Comparison of ENCODE assay signal across 8 cellular contexts in the genomic region with DNA sequence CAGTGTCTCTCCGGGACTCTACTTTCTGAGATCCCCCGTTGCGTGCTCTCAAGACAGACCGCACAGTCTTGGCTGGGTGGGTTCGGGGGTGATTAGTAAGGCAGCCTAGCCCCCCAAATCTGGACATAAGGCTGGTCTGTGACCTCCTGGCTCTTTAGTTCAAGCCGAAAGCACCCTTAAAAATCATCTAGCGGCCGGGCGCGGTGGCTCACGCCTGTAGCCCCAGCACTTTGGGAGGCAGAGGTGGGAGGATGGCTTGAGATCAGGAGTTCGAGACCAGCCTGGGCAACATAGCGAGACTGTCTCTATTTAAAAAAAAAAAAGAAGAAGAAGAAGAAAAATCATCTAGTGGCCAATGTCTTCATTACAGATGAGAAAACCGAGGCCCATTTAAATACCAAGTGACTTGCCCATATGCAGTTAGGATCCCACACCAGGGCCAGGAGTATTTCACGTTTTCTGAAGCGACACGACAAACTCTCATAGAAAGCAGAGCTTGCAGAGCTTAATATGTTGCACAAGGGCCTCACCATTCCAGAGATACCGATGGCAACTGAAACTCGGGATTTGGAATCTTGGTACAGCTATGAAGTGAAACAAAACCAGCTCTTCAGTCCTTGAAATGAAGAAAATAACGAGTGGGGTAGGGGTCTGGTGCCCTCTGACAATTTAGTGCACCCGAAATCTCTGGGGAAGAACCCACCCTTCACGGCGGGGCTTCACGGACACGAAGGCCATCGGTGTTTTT. TPM values are rescaled to one million over a fixed set of nuclear protein-coding genes. Genes with fewer than 3 reads are reported as not detected.
DNase-seq lines count a peak whose midpoint lies in the region; ATAC-seq, FAIRE-seq and TF ChIP-seq lines count a peak whose summit lies in the region.

No MANE protein-coding gene starts in this region.

- H3K4me3 ChIP-seq in GM06990 (replicated peaks; ENCODE audit: low read depth, low read length) (peak overlapping the region; percentile 96), OCI-LY3 (ENCODE audit: low read length) (peak overlapping the region; percentile 74), dorsolateral prefrontal cortex (peak overlapping the region; percentile 63 to 98 (median 88))

- no peak for DNase-seq in GM06990 (ENCODE audit: extremely low read depth, insufficient read length)
- DNase-seq in dorsolateral prefrontal cortex: no peak
- no peak for DNase-seq in natural killer cell
- no peak for DNase-seq in amniotic stem cell (lab: John Stamatoyannopoulos, UW)
- DNase-seq in stimulated activated CD8-positive, alpha-beta memory T cell treated with anti-CD3 and anti-CD28 coated beads, Interleukin-4, amount 100 ng/mL, for 48 hours: no peak
- DNase-seq in D721Med (ENCODE audit: insufficient read length, low spot score): no peak
- no peak for DNase-seq in GM19239 (ENCODE audit: insufficient read length, low spot score)

- peaks cover 11 to 17% of the 10 kb centered on the region in 2 donors for H3K27me3 Mint-ChIP-seq in natural killer cell (ENCODE audit: low read depth in 2 of 2)

- H3K27me3 ChIP-seq in GM06990 (replicated peaks; ENCODE audit: control insufficient read depth, insufficient read depth, low read length): no peaks in the 10 kb centered on the region
- no peaks in the 10 kb centered on the region for H3K27me3 ChIP-seq in OCI-LY3 (ENCODE audit: low read depth, low read length)
- no peaks in the 10 kb centered on the region for H3K27me3 ChIP-seq in dorsolateral prefrontal cortex

- H3K27ac ChIP-seq in OCI-LY3 (ENCODE audit: low read length) (peak overlapping the region; percentile 98), dorsolateral prefrontal cortex (peak overlapping the region; percentile 58 to 98 (median 90))

- peak overlapping the region; percentile 83 for H3K9ac ChIP-seq in OCI-LY3 (ENCODE audit: low read length)

- H3K79me2 ChIP-seq in OCI-LY3 (ENCODE audit: low read length): peaks cover 44% of the 10 kb centered on the region

- H4K20me1 ChIP-seq in OCI-LY3 (ENCODE audit: insufficient read depth, low read length): peaks cover 31% of the 10 kb centered on the region

- TF ChIP-seq CTCF in GM06990 (IDR thresholded peaks at IDR 0.05; ENCODE audit: insufficient read depth, low read length, poor library complexity, severe bottlenecking) (no peak), OCI-LY3 (IDR thresholded peaks at IDR 0.05; ENCODE audit: low read depth, low read length) (no peak), dorsolateral prefrontal cortex (IDR thresholded peaks at IDR 0.05 in 54 of 56, conservative IDR thresholded peaks at IDR 0.05 in 2 of 56; ENCODE audit: low read depth in 1 of 56, partially characterized antibody in 56 of 56) (peak in 1 of 56 donors; percentile 4), natural killer cell (IDR thresholded peaks at IDR 0.05) (no peak), D721Med (IDR thresholded peaks at IDR 0.05; ENCODE audit: insufficient read depth, missing control alignments) (no peak)

- H3K36me3 Mint-ChIP-seq in natural killer cell: no peaks in the 10 kb centered on the region

- H3K4me1 ChIP-seq in OCI-LY3 (ENCODE audit: low read length): peaks cover 69% of the 10 kb centered on the region

- intact Hi-C loops in dorsolateral prefrontal cortex (cut with DNase I): loop anchor here (5.0 to 10.0 kb wide), 3 partner anchors 50 to 108 kb away; a partner anchor contains a TSS
- intact Hi-C loops in natural killer cell (cut with micrococcal nuclease): loop anchor here (1.0 to 10.0 kb wide), 3 partner anchors 21 to 80 kb away; a partner anchor contains a TSS

- no peak for ATAC-seq in natural killer cell

- no peaks in the 10 kb centered on the region for H3K9me3 ChIP-seq in OCI-LY3 (ENCODE audit: insufficient read depth, low read length)

- FAIRE-seq in D721Med (lab: Jason Lieb, UNC) (no peak), GM19239 (lab: Jason Lieb, UNC) (no peak)

- H3K36me3 ChIP-seq in GM06990 (ENCODE audit: control insufficient read depth, insufficient read depth, low read length) (no peaks in the 10 kb centered on the region; the same call in 1 of the 2 replicates), OCI-LY3 (replicated peaks; ENCODE audit: low read depth, low read length) (peaks cover 32% of the 10 kb centered on the region)

- H3K4me1 Mint-ChIP-seq in natural killer cell: peaks cover 35% of the 10 kb centered on the region in 2 donors

- H2AFZ ChIP-seq in OCI-LY3 (ENCODE audit: low read depth, low read length): 0 out of 2 replicates have a peak overlapping the region, but pooled peaks have one; percentile 40

- peak overlapping the region; percentile 91 for H3K4me3 Mint-ChIP-seq in natural killer cell

- H3K9me3 Mint-ChIP-seq in natural killer cell: no peaks in the 10 kb centered on the region

- peak overlapping the region; percentile 88 for H3K27ac Mint-ChIP-seq in natural killer cell

- peak overlapping the region; percentile 86 for H3K4me2 ChIP-seq in OCI-LY3 (ENCODE audit: low read length)

RNA-seq across cellular contexts. Expression of a gene that starts 0.7 kb away (rescaled TPM):
- 100 to 1,000 TPM in 10 of 120 experiments, 10 to 100 TPM in 108, 1 to 10 TPM in 2; 8.6 to 287 (median 24.8) TPM for total RNA-seq in dorsolateral prefrontal cortex
- total RNA-seq in natural killer cell: 1 to 10 TPM; 1.9 to 5.1 (median 2.3) TPM

RNA-seq across cellular contexts. Expression of a gene that starts 21.6 kb away (rescaled TPM):
- total RNA-seq in dorsolateral prefrontal cortex (10 to 100 TPM; 19.8 to 45.2 (median 29.5) TPM), natural killer cell (10 to 100 TPM; 16.1 to 20.8 (median 20.0) TPM)

RNA-seq across cellular contexts. Expression of a gene that starts 45.2 kb away (rescaled TPM):
- total RNA-seq in dorsolateral prefrontal cortex: 10 to 100 TPM; 18.1 to 58.7 (median 39.5) TPM
- 10 to 100 TPM; 77.8 to 94.1 (median 89.6) TPM for total RNA-seq in natural killer cell
